22 cellular contexts compared by ENCODE assay signal in genomic region chr6:105282801-105283585, GRCh38.
"Had no signal": no experiment of that assay in that cellular context is flagged by ENCODE, and none has a peak within 500 bp of the region (broad histone marks: within the 10 kb centered on the region; RNA-seq: fewer than 3 reads in every experiment).

No MANE protein-coding gene starts in this region.

- H3K4me1 ChIP-seq: body of pancreas, sigmoid colon, testis, upper lobe of left lung had no signal

- H3K4me3 Mint-ChIP-seq: activated CD4-positive, alpha-beta T cell treated with anti-CD3 and anti-CD28 coated beads, Interleukin-2, amount 10 ng/mL, durations not matched to agents 24 days and 14 days; activated CD8-positive, alpha-beta T cell treated with anti-CD3 and anti-CD28 coated beads for 36 hours; activated naive CD8-positive, alpha-beta T cell treated with anti-CD3 and anti-CD28 coated beads for 36 hours; activated T-helper 17 cell treated with anti-CD3 and anti-CD28 coated beads, Interleukin-2, amount 50 U/mL, for 72 hours; endodermal cell; natural killer cell; stimulated activated effector memory CD8-positive, alpha-beta T cell treated with anti-CD3 and anti-CD28 coated beads, Interleukin-12 subunit alpha, Interleukin-12 subunit beta, amount 100 ng/mL, for 72 hours had no signal

- H3K27me3 ChIP-seq: body of pancreas, ovary, sigmoid colon, stomach, testis, upper lobe of left lung had no signal

- H3K36me3 ChIP-seq: ovary had no signal

- H3K4me1 Mint-ChIP-seq: activated CD4-positive, alpha-beta T cell treated with anti-CD3 and anti-CD28 coated beads, Interleukin-2, amount 10 ng/mL, durations not matched to agents 24 days and 14 days; activated naive CD8-positive, alpha-beta T cell treated with anti-CD3 and anti-CD28 coated beads for 36 hours; activated T-helper 17 cell treated with anti-CD3 and anti-CD28 coated beads, Interleukin-2, amount 50 U/mL, for 72 hours; endodermal cell; natural killer cell; stimulated activated effector memory CD8-positive, alpha-beta T cell treated with anti-CD3 and anti-CD28 coated beads, Interleukin-12 subunit alpha, Interleukin-12 subunit beta, amount 100 ng/mL, for 72 hours had no signal

- H3K27ac ChIP-seq: body of pancreas, epithelial cell of prostate, ovary, sigmoid colon, stomach, testis, upper lobe of left lung had no signal

- H3K27me3 Mint-ChIP-seq: activated CD4-positive, alpha-beta T cell treated with anti-CD3 and anti-CD28 coated beads, Interleukin-2, amount 10 ng/mL, durations not matched to agents 24 days and 14 days; activated CD8-positive, alpha-beta T cell treated with anti-CD3 and anti-CD28 coated beads for 36 hours; activated naive CD8-positive, alpha-beta T cell treated with anti-CD3 and anti-CD28 coated beads for 36 hours; activated T-helper 17 cell treated with anti-CD3 and anti-CD28 coated beads, Interleukin-2, amount 50 U/mL, for 72 hours had no signal

- H3K9me3 Mint-ChIP-seq: activated CD8-positive, alpha-beta T cell treated with anti-CD3 and anti-CD28 coated beads for 36 hours; activated naive CD8-positive, alpha-beta T cell treated with anti-CD3 and anti-CD28 coated beads for 36 hours; activated T-helper 17 cell treated with anti-CD3 and anti-CD28 coated beads, Interleukin-2, amount 50 U/mL, for 72 hours; endodermal cell; natural killer cell; stimulated activated effector memory CD8-positive, alpha-beta T cell treated with anti-CD3 and anti-CD28 coated beads, Interleukin-12 subunit alpha, Interleukin-12 subunit beta, amount 100 ng/mL, for 72 hours had no signal

- DNase-seq: activated CD4-positive, alpha-beta T cell treated with anti-CD3 and anti-CD28 coated beads, Interleukin-2, amount 10 ng/mL, durations not matched to agents 24 days and 14 days; activated CD8-positive, alpha-beta T cell treated with anti-CD3 and anti-CD28 coated beads for 36 hours; activated naive CD4-positive, alpha-beta T cell; activated naive CD8-positive, alpha-beta T cell treated with anti-CD3 and anti-CD28 coated beads for 36 hours; activated T-cell treated with anti-CD3 and anti-CD28 coated beads, Interleukin-2, amount 50 U/mL, for 1 hour; amygdala; body of pancreas; endodermal cell; foreskin fibroblast; natural killer cell; ovary; sigmoid colon; stimulated activated CD4-positive, alpha-beta T cell treated with anti-CD3 and anti-CD28 coated beads, Interleukin-4, amount 100 ng/mL, for 24 hours; stomach; T-helper 9 cell; testis had no signal

- H3K27ac Mint-ChIP-seq: activated CD4-positive, alpha-beta T cell treated with anti-CD3 and anti-CD28 coated beads, Interleukin-2, amount 10 ng/mL, durations not matched to agents 24 days and 14 days; activated CD8-positive, alpha-beta T cell treated with anti-CD3 and anti-CD28 coated beads for 36 hours; activated naive CD8-positive, alpha-beta T cell treated with anti-CD3 and anti-CD28 coated beads for 36 hours; activated T-helper 17 cell treated with anti-CD3 and anti-CD28 coated beads, Interleukin-2, amount 50 U/mL, for 72 hours; endodermal cell; natural killer cell; stimulated activated effector memory CD8-positive, alpha-beta T cell treated with anti-CD3 and anti-CD28 coated beads, Interleukin-12 subunit alpha, Interleukin-12 subunit beta, amount 100 ng/mL, for 72 hours had no signal

- ATAC-seq: activated CD8-positive, alpha-beta T cell treated with anti-CD3 and anti-CD28 coated beads for 36 hours; activated T-helper 17 cell treated with anti-CD3 and anti-CD28 coated beads, Interleukin-2, amount 50 U/mL, for 72 hours; body of pancreas; left lobe of liver; natural killer cell; stimulated activated effector memory CD8-positive, alpha-beta T cell treated with anti-CD3 and anti-CD28 coated beads, Interleukin-12 subunit alpha, Interleukin-12 subunit beta, amount 100 ng/mL, for 72 hours had no signal

- H3K4me3 ChIP-seq: body of pancreas, lung, ovary, sigmoid colon, stomach, testis, upper lobe of left lung had no signal

- H3K9me3 ChIP-seq: body of pancreas, ovary, sigmoid colon, stomach, testis, upper lobe of left lung had no signal
